14 cellular contexts compared by ENCODE assay signal in genomic region chr22:47125603-47126002, GRCh38.
DNase-seq lines count a peak whose midpoint lies in the region; ATAC-seq and TF ChIP-seq lines count a peak whose summit lies in the region.
"Had no signal": no experiment of that assay in that cellular context is flagged by ENCODE, and none has a peak within 500 bp of the region (broad histone marks: within the 10 kb centered on the region; RNA-seq: fewer than 3 reads in every experiment).

No MANE protein-coding gene starts in this region.

- H3K4me1 ChIP-seq in A673 (ENCODE audit: insufficient read depth, low read length, poor library complexity, severe bottlenecking) = peaks cover 5% of the 10 kb centered on the region
- H3K4me1 ChIP-seq in foreskin keratinocyte = peaks cover 10% of the 10 kb centered on the region
- H3K4me1 ChIP-seq: sigmoid colon had no signal

- H3K9me3 Mint-ChIP-seq in CD4-positive, alpha-beta T cell = no peaks in the 10 kb centered on the region
- H3K9me3 Mint-ChIP-seq: CD8-positive, alpha-beta memory T cell; nephron progenitor cell had no signal

- CTCF ChIA-PET in A673 (lab: Charles Lee) = no interaction called here
- CTCF ChIA-PET in CD4-positive, alpha-beta T cell (lab: Charles Lee) = no interaction called here

- H3K4me1 Mint-ChIP-seq in CD4-positive, alpha-beta T cell (ENCODE audit: low read depth) = no peaks in the 10 kb centered on the region

- H3K27ac ChIP-seq in A673 (ENCODE audit: low read depth, low read length, poor library complexity, severe bottlenecking) (no peak overlapping the region), foreskin keratinocyte (no peak overlapping the region)
- H3K27ac ChIP-seq in CD4-positive, alpha-beta T cell (ENCODE audit: low read depth, low read length) = no peak overlapping the region
- H3K27ac ChIP-seq: sigmoid colon had no signal

- H3K36me3 Mint-ChIP-seq in CD4-positive, alpha-beta T cell (ENCODE audit: low read depth) = peaks cover 4% of the 10 kb centered on the region

- no peaks in the 10 kb centered on the region for H3K9me3 ChIP-seq in A673 (ENCODE audit: low read depth, low read length, poor library complexity, severe bottlenecking)
- H3K9me3 ChIP-seq in CD4-positive, alpha-beta T cell (ENCODE audit: control insufficient read depth, low read length) = no peaks in the 10 kb centered on the region
- H3K9me3 ChIP-seq: sigmoid colon had no signal

- TF ChIP-seq CTCF in A673 (conservative IDR thresholded peaks at IDR 0.05; ENCODE audit: low read depth, low read length) = peak; percentile 51
- peak; percentile 21 for TF ChIP-seq CTCF in foreskin keratinocyte (conservative IDR thresholded peaks at IDR 0.05)
- no peak for TF ChIP-seq CTCF in CD4-positive, alpha-beta T cell (IDR thresholded peaks at IDR 0.05)

- peak; percentile 53 for DNase-seq in A673 (ENCODE audit: low spot score)
- peak; percentile 24 for DNase-seq in Daoy (ENCODE audit: low read depth)
- DNase-seq in RPMI7951 (ENCODE audit: low read depth) = peak; percentile 24
- DNase-seq in foreskin keratinocyte = no peak
- no peak for DNase-seq in CD4-positive, alpha-beta T cell
- DNase-seq in superior temporal gyrus (ENCODE audit: extremely low spot score) = no peak
- DNase-seq: activated CD8-positive, alpha-beta memory T cell treated with anti-CD3 and anti-CD28 coated beads, Interleukin-2, amount 50 U/mL, for 48 hours; CD8-positive, alpha-beta memory T cell; left cardiac atrium; NCI-H1105 treated with DMSO at 0.1 percent for 48 hours; nephron progenitor cell; sigmoid colon had no signal

- H3K27me3 ChIP-seq in A673 (replicated peaks; ENCODE audit: insufficient read depth, low read depth, low read length, poor library complexity) (no peaks in the 10 kb centered on the region), foreskin keratinocyte (no peaks in the 10 kb centered on the region)
- H3K27me3 ChIP-seq in CD4-positive, alpha-beta T cell (ENCODE audit: control insufficient read depth, insufficient read depth, low read length) = no peaks in the 10 kb centered on the region
- H3K27me3 ChIP-seq: sigmoid colon had no signal

- no peak overlapping the region for H3K4me3 ChIP-seq in A673 (ENCODE audit: low read depth, low read length, poor library complexity, severe bottlenecking)
- H3K4me3 ChIP-seq: sigmoid colon had no signal

- intact Hi-C loops in A673 (cut with micrococcal nuclease; ENCODE audit: unreplicated experiment) = no loop called here
- intact Hi-C loops in CD4-positive, alpha-beta T cell (cut with DNase I, micrococcal nuclease) = no loop called here

- no peak for ATAC-seq in foreskin keratinocyte
- ATAC-seq in CD4-positive, alpha-beta T cell (ENCODE audit: poor library complexity) = no peak
- ATAC-seq in HG03432 (IDR thresholded peaks at IDR 0.05; ENCODE audit: unreplicated experiment) = no peak
- ATAC-seq in GM21528 (IDR thresholded peaks at IDR 0.05; ENCODE audit: low FRiP score, unreplicated experiment) = no peak
- ATAC-seq: left cardiac atrium had no signal

- no peaks in the 10 kb centered on the region for H3K27me3 Mint-ChIP-seq in CD4-positive, alpha-beta T cell

- H3K4me3 Mint-ChIP-seq in CD4-positive, alpha-beta T cell = no peak overlapping the region
- H3K4me3 Mint-ChIP-seq: CD8-positive, alpha-beta memory T cell; nephron progenitor cell had no signal

- no peak overlapping the region for H3K27ac Mint-ChIP-seq in CD4-positive, alpha-beta T cell
- H3K27ac Mint-ChIP-seq: nephron progenitor cell had no signal

- no TSS peak for BruUV-seq in A673 (replicated peaks; lab: Mats Ljungman, UMichigan)

- H3K36me3 ChIP-seq in A673 (ENCODE audit: insufficient read depth, low read length, poor library complexity, severe bottlenecking) = no peaks in the 10 kb centered on the region
- H3K36me3 ChIP-seq: sigmoid colon had no signal

- POLR2A ChIA-PET in A673 (lab: Charles Lee; ENCODE audit: low non-redundant PET) = no interaction called here
- POLR2A ChIA-PET in CD4-positive, alpha-beta T cell (lab: Charles Lee) = no interaction called here

Comparison
In these comparisons a context has a peak if more than half of its experiments do, and no peak if none do; other contexts are left out.
1. DNase-seq: peak in A673 (single experiment), Daoy (single experiment) and RPMI7951 (single experiment); none in foreskin keratinocyte (0 of 2), CD4-positive, alpha-beta T cell (0 of 10) and superior temporal gyrus (single experiment).